8 cellular contexts compared by ENCODE assay signal in genomic region chr18:8389391-8390340, GRCh38.
A peak's percentile ranks its signal among the peaks of the same experiment; 100 is the strongest.
DNase-seq lines count a peak whose midpoint lies in the region; ATAC-seq, FAIRE-seq and TF ChIP-seq lines count a peak whose summit lies in the region.

No MANE protein-coding gene starts in this region.

- no peak overlapping the region for H3K4me3 ChIP-seq in OCI-LY7 (ENCODE audit: low read depth, low read length, poor library complexity, severe bottlenecking)
- H3K4me3 ChIP-seq in bronchial epithelial cell (ENCODE audit: low read depth, low read length): no peak overlapping the region
- no peak overlapping the region for H3K4me3 ChIP-seq in kidney (ENCODE audit: low read length in 2 of 2)

- no peaks in the 10 kb centered on the region for H3K9me2 ChIP-seq in OCI-LY7 (ENCODE audit: insufficient read depth, low read length)

- H3K36me3 ChIP-seq in OCI-LY7 (ENCODE audit: insufficient read depth, low read length): no peaks in the 10 kb centered on the region
- H3K36me3 ChIP-seq in bronchial epithelial cell (ENCODE audit: control insufficient read depth, insufficient read depth, low read length): peaks cover 3% of the 10 kb centered on the region
- H3K36me3 ChIP-seq in kidney (ENCODE audit: control insufficient read depth in 1 of 2, insufficient read depth in 2 of 2, low read length in 2 of 2): peaks cover 12 to 23% of the 10 kb centered on the region in 2 donors

- H3K9ac ChIP-seq in kidney (ENCODE audit: low read length in 2 of 2): no peak overlapping the region

- H3K4me2 ChIP-seq in OCI-LY7 (ENCODE audit: low read length): no peak overlapping the region

- CTCF ChIA-PET in OCI-LY7 (lab: Charles Lee; ENCODE audit: unreplicated experiment): interaction anchor here (1.0 kb wide), 1 partner anchor 41 kb away, joined by 3 read pairs; no protein-coding TSS in a partner anchor

- intact Hi-C loops in OCI-LY7 (cut with micrococcal nuclease; ENCODE audit: unreplicated experiment) (no loop called here), kidney (cut with DNase I) (no loop called here)

- H3K4me1 ChIP-seq in OCI-LY7 (ENCODE audit: insufficient read depth, low read length, poor library complexity, severe bottlenecking): no peaks in the 10 kb centered on the region
- H3K4me1 ChIP-seq in kidney (ENCODE audit: control insufficient read depth in 1 of 2, insufficient read depth in 1 of 2, low read depth in 1 of 2, low read length in 2 of 2): no peaks in the 10 kb centered on the region

- H3K27me3 ChIP-seq in bronchial epithelial cell (ENCODE audit: control insufficient read depth, insufficient read depth, low read length): no peaks in the 10 kb centered on the region

- H4K20me1 ChIP-seq in OCI-LY7 (ENCODE audit: insufficient read depth, low read length): no peaks in the 10 kb centered on the region

- TF ChIP-seq CTCF in OCI-LY7 (conservative IDR thresholded peaks at IDR 0.05; ENCODE audit: low read length): peak; percentile 93
- TF ChIP-seq CTCF in bronchial epithelial cell (IDR thresholded peaks at IDR 0.05; ENCODE audit: insufficient read depth, low read length, severe bottlenecking): peak; percentile 86
- TF ChIP-seq CTCF in kidney (IDR thresholded peaks at IDR 0.05; ENCODE audit: borderline replicate concordance, extremely low read depth, insufficient read depth): peak; percentile 62

- H3K9me3 Mint-ChIP-seq in stimulated activated naive B cell treated with anti-CD40 and anti-IgM and Interleukin-4, amounts not matched to agents 10 μg/mL and 1 μg/mL and 100 μg/mL, for 72 hours: peaks cover 0 to 3% of the 10 kb centered on the region in 2 donors

- no peaks in the 10 kb centered on the region for H3K36me3 Mint-ChIP-seq in stimulated activated naive B cell treated with anti-CD40 and anti-IgM and Interleukin-4, amounts not matched to agents 10 μg/mL and 1 μg/mL and 100 μg/mL, for 72 hours

- H3K27ac Mint-ChIP-seq in stimulated activated naive B cell treated with anti-CD40 and anti-IgM and Interleukin-4, amounts not matched to agents 10 μg/mL and 1 μg/mL and 100 μg/mL, for 72 hours: no peak overlapping the region

- ATAC-seq in stimulated activated naive B cell treated with anti-CD40 and anti-IgM and Interleukin-4, amounts not matched to agents 10 μg/mL and 1 μg/mL and 100 μg/mL, for 72 hours (replicated peaks): peak; percentile 48 to 68
- no peak for ATAC-seq in HG03521 (IDR thresholded peaks at IDR 0.05; ENCODE audit: unreplicated experiment)

- FAIRE-seq in bronchial epithelial cell (lab: Jason Lieb, UNC) (no peak), kidney (lab: Jason Lieb, UNC) (no peak)

- no peak overlapping the region for H3K4me3 Mint-ChIP-seq in stimulated activated naive B cell treated with anti-CD40 and anti-IgM and Interleukin-4, amounts not matched to agents 10 μg/mL and 1 μg/mL and 100 μg/mL, for 72 hours

- H3K27me3 Mint-ChIP-seq in stimulated activated naive B cell treated with anti-CD40 and anti-IgM and Interleukin-4, amounts not matched to agents 10 μg/mL and 1 μg/mL and 100 μg/mL, for 72 hours: peaks cover 8 to 16% of the 10 kb centered on the region in 2 donors

- POLR2A ChIA-PET in OCI-LY7 (lab: Charles Lee): interaction anchor here (0.6 to 1.0 kb wide), 4 partner anchors 91 to 747 kb away, joined by 3 to 4 read pairs (median 4); no protein-coding TSS in a partner anchor

- no TSS peak for BruUV-seq in OCI-LY7 (replicated peaks; lab: Mats Ljungman, UMichigan)

- no peaks in the 10 kb centered on the region for H3K9me3 ChIP-seq in OCI-LY7 (ENCODE audit: low read length)
- no peaks in the 10 kb centered on the region for H3K9me3 ChIP-seq in kidney (ENCODE audit: control insufficient read depth in 1 of 2, low read length in 2 of 2)

- H3K27ac ChIP-seq in OCI-LY7 (ENCODE audit: low read depth, low read length, poor library complexity, severe bottlenecking) (no peak overlapping the region), kidney (ENCODE audit: low read depth in 2 of 2, low read length in 2 of 2) (no peak overlapping the region)

- H3K79me2 ChIP-seq in OCI-LY7 (ENCODE audit: insufficient read depth, low read depth, low read length): no peaks in the 10 kb centered on the region

- H3K4me1 Mint-ChIP-seq in stimulated activated naive B cell treated with anti-CD40 and anti-IgM and Interleukin-4, amounts not matched to agents 10 μg/mL and 1 μg/mL and 100 μg/mL, for 72 hours: no peaks in the 10 kb centered on the region

- DNase-seq in DMS 273 (lab: John Stamatoyannopoulos, UW; ENCODE audit: unreplicated experiment) (peak; percentile 77), DMS 273 treated with DMSO at 0.1 percent for 48 hours (lab: John Stamatoyannopoulos, UW) (no peak), HS-27A (ENCODE audit: low read depth) (peak; percentile 48), OCI-LY7 (ENCODE audit: low spot score) (peak; percentile 52), bronchial epithelial cell (ENCODE audit: low read depth) (peak; percentile 73), kidney (no peak)
- DNase-seq in stimulated activated naive B cell treated with anti-CD40 and anti-IgM and Interleukin-4, amounts not matched to agents 10 μg/mL and 1 μg/mL and 100 μg/mL, for 72 hours: no peak

- H2AFZ ChIP-seq in OCI-LY7 (ENCODE audit: low read length): no peak overlapping the region

Comparison
In these comparisons a context has a peak if more than half of its experiments do, and no peak if none do; other contexts are left out.
1. DNase-seq: peak in DMS 273 (single experiment), HS-27A (single experiment), OCI-LY7 (single experiment) and bronchial epithelial cell (single experiment); none in DMS 273 treated with DMSO at 0.1 percent for 48 hours (single experiment), kidney (single experiment) and stimulated activated naive B cell treated with anti-CD40 and anti-IgM and Interleukin-4, amounts not matched to agents 10 μg/mL and 1 μg/mL and 100 μg/mL, for 72 hours (single experiment).
2. Peak in every context shown above with its lines, with median percentiles within 50 percentile points of each other: CTCF ChIP-seq.